Comparison of ENCODE assay signal across 15 cellular contexts in the genomic region with DNA sequence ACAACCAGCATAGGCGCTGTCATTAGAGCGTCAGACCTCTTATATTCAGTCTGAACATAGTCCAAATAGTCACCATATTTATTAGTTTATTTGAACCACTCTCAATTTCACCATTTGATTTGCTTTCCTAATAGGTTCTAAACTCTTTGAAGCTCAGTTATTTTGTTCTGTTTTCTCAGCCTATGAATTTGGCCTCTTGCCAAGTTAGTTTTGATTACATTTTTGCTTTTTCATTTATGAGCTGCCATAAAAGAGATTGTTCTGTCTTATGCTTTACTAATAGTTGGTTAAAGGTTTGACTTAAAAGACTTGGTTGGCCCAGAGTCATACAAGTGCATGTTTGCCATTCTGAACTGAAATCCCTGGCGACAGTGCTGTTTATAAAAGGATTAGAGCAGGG.
DNase-seq lines count a peak whose midpoint lies in the region; ATAC-seq and TF ChIP-seq lines count a peak whose summit lies in the region.
"Had no signal": no experiment of that assay in that cellular context is flagged by ENCODE, and none has a peak within 500 bp of the region (broad histone marks: within the 10 kb centered on the region; RNA-seq: fewer than 3 reads in every experiment).

No MANE protein-coding gene starts in this region.

- H3K9me3 Mint-ChIP-seq in CD4-positive, alpha-beta memory T cell, result peaks cover 0 to 2% (median 0%) of the 10 kb centered on the region in 8 donors
- H3K9me3 Mint-ChIP-seq in activated T-helper 17 cell treated with anti-CD3 and anti-CD28 coated beads, Interleukin-2, amount 50 U/mL, for 72 hours, result no peaks in the 10 kb centered on the region
- no peaks in the 10 kb centered on the region for H3K9me3 Mint-ChIP-seq in mesothelial cell of epicardium
- H3K9me3 Mint-ChIP-seq: activated T-cell treated with anti-CD3 and anti-CD28 coated beads, Interleukin-2, amount 50 U/mL, for 72 hours had no signal

- H3K36me3 ChIP-seq in CD4-positive, alpha-beta memory T cell (ENCODE audit: insufficient read depth, low read length), result no peaks in the 10 kb centered on the region
- H3K36me3 ChIP-seq: BLaER1, SJCRH30, thoracic aorta had no signal

- no peak for ATAC-seq in activated T-helper 17 cell treated with anti-CD3 and anti-CD28 coated beads, Interleukin-2, amount 50 U/mL, for 72 hours (replicated peaks)
- ATAC-seq in HG03280 (IDR thresholded peaks at IDR 0.05; ENCODE audit: unreplicated experiment), result no peak
- ATAC-seq: activated T-cell treated with anti-CD3 and anti-CD28 coated beads, Interleukin-2, amount 50 U/mL, for 72 hours had no signal

- CTCF ChIA-PET in CD4-positive, alpha-beta memory T cell (lab: Charles Lee; ENCODE audit: partially characterized antibody), result interaction anchor here (0.9 to 24.8 kb wide), 6 partner anchors 9 to 49 kb away, joined by 3 to 545 read pairs (median 103); no protein-coding TSS in a partner anchor

- intact Hi-C loops in CD4-positive, alpha-beta memory T cell (cut with micrococcal nuclease), result no loop called here

- no peaks in the 10 kb centered on the region for H3K27me3 ChIP-seq in CD4-positive, alpha-beta memory T cell (ENCODE audit: insufficient read depth, low read length)
- H3K27me3 ChIP-seq: BLaER1, SJCRH30 had no signal

- TF ChIP-seq CTCF in mesothelial cell of epicardium (IDR thresholded peaks at IDR 0.05; ENCODE audit: unreplicated experiment), result no peak

- no peak overlapping the region for H3K4me3 ChIP-seq in CD4-positive, alpha-beta memory T cell (ENCODE audit: low read length in 2 of 2)
- H3K4me3 ChIP-seq: BLaER1, SJCRH30, thoracic aorta had no signal

- POLR2A ChIA-PET in CD4-positive, alpha-beta memory T cell (lab: Charles Lee; ENCODE audit: partially characterized antibody), result interaction anchor here (1.0 to 25.2 kb wide), 2 partner anchors 16 to 17 kb away, joined by 3 to 704 read pairs; no protein-coding TSS in a partner anchor

- peak overlapping the region in 5 of 7 donors; percentile 73 to 91 (median 80) for H3K27ac Mint-ChIP-seq in CD4-positive, alpha-beta memory T cell
- H3K27ac Mint-ChIP-seq in activated T-helper 17 cell treated with anti-CD3 and anti-CD28 coated beads, Interleukin-2, amount 50 U/mL, for 72 hours, result peak overlapping the region; percentile 71
- peak overlapping the region; percentile 39 for H3K27ac Mint-ChIP-seq in mesothelial cell of epicardium

- H3K4me1 Mint-ChIP-seq in CD4-positive, alpha-beta memory T cell, result peaks cover 66 to 91% (median 77%) of the 10 kb centered on the region in 4 donors
- peaks cover 80% of the 10 kb centered on the region for H3K4me1 Mint-ChIP-seq in activated T-helper 17 cell treated with anti-CD3 and anti-CD28 coated beads, Interleukin-2, amount 50 U/mL, for 72 hours
- peaks cover 44% of the 10 kb centered on the region for H3K4me1 Mint-ChIP-seq in mesothelial cell of epicardium

- peaks cover 23 to 37% of the 10 kb centered on the region in 2 donors for H3K36me3 Mint-ChIP-seq in CD4-positive, alpha-beta memory T cell
- peaks cover 97% of the 10 kb centered on the region for H3K36me3 Mint-ChIP-seq in activated T-helper 17 cell treated with anti-CD3 and anti-CD28 coated beads, Interleukin-2, amount 50 U/mL, for 72 hours (ENCODE audit: low read depth)
- H3K36me3 Mint-ChIP-seq in mesothelial cell of epicardium, result no peaks in the 10 kb centered on the region

- H3K4me1 ChIP-seq in CD4-positive, alpha-beta memory T cell (ENCODE audit: insufficient read depth, low read length), result peaks cover 92% of the 10 kb centered on the region

- H3K9me3 ChIP-seq in CD4-positive, alpha-beta memory T cell (ENCODE audit: control insufficient read depth in 1 of 2, low read length in 2 of 2), result no peaks in the 10 kb centered on the region
- H3K9me3 ChIP-seq: BLaER1, SJCRH30, thoracic aorta had no signal

- peak overlapping the region in 6 of 8 donors; percentile 11 to 76 (median 35) for H3K4me3 Mint-ChIP-seq in CD4-positive, alpha-beta memory T cell
- peak overlapping the region; percentile 84 for H3K4me3 Mint-ChIP-seq in activated T-helper 17 cell treated with anti-CD3 and anti-CD28 coated beads, Interleukin-2, amount 50 U/mL, for 72 hours
- no peak overlapping the region for H3K4me3 Mint-ChIP-seq in mesothelial cell of epicardium
- H3K4me3 Mint-ChIP-seq: activated T-cell treated with anti-CD3 and anti-CD28 coated beads, Interleukin-2, amount 50 U/mL, for 72 hours had no signal

- DNase-seq in CD4-positive, alpha-beta memory T cell, result no peak
- DNase-seq in HT-29 (ENCODE audit: low spot score) (peak; percentile 22), mesothelial cell of epicardium (ENCODE audit: low spot score in 2 of 2, unreplicated experiment in 2 of 2) (no peak), NCI-H2029 treated with DMSO at 0.1 percent for 48 hours (lab: John Stamatoyannopoulos, UW) (no peak), GM03348 (ENCODE audit: low spot score) (no peak)
- DNase-seq: activated T-cell treated with anti-CD3 and anti-CD28 coated beads, Interleukin-2, amount 50 U/mL, for 72 hours; caudate nucleus; EL; mammary epithelial cell; stimulated activated CD4-positive, alpha-beta T cell treated with anti-CD3 and anti-CD28 coated beads, Interleukin-2, amount 100 ng/mL, for 24 hours had no signal

- no peak overlapping the region for H3K27ac ChIP-seq in CD4-positive, alpha-beta memory T cell (ENCODE audit: low read depth, low read length)
- H3K27ac ChIP-seq: BLaER1, SJCRH30, thoracic aorta had no signal

- no peaks in the 10 kb centered on the region for H3K27me3 Mint-ChIP-seq in CD4-positive, alpha-beta memory T cell
- no peaks in the 10 kb centered on the region for H3K27me3 Mint-ChIP-seq in activated T-helper 17 cell treated with anti-CD3 and anti-CD28 coated beads, Interleukin-2, amount 50 U/mL, for 72 hours
- H3K27me3 Mint-ChIP-seq in mesothelial cell of epicardium (ENCODE audit: low read depth), result no peaks in the 10 kb centered on the region
